In genomic region chr19:54418030-54418929, GRCh38 we compare ENCODE assay signal across 9 cellular contexts. TPM values are rescaled to one million over a fixed set of nuclear protein-coding genes. Genes with fewer than 3 reads are reported as not detected.
DNase-seq lines count a peak whose midpoint lies in the region; ATAC-seq, FAIRE-seq and TF ChIP-seq lines count a peak whose summit lies in the region.
"Had no signal": no experiment of that assay in that cellular context is flagged by ENCODE, and none has a peak within 500 bp of the region (broad histone marks: within the 10 kb centered on the region; RNA-seq: fewer than 3 reads in every experiment).

No MANE protein-coding gene starts in this region.

- intact Hi-C loops in CD4-positive, alpha-beta memory T cell (cut with micrococcal nuclease) = no loop called here
- intact Hi-C loops in GM12878 (cut with micrococcal nuclease; ENCODE audit: unreplicated experiment) = no loop called here

- no peaks in the 10 kb centered on the region for H3K79me2 ChIP-seq in GM12878 (ENCODE audit: control insufficient read depth, insufficient read depth, low read length)

- CTCF ChIA-PET in CD4-positive, alpha-beta memory T cell (lab: Charles Lee; ENCODE audit: partially characterized antibody) = no interaction called here
- CTCF ChIA-PET in GM12878 (lab: Yijun Ruan, JAX) = no interaction called here

- peak overlapping the region in 3 of 7 donors; percentile 8 to 53 (median 38) for H3K27ac Mint-ChIP-seq in CD4-positive, alpha-beta memory T cell

- peak in 2 of 5 donors; percentile 17 to 18 for DNase-seq in CD4-positive, alpha-beta memory T cell
- DNase-seq in KBM-7 (peak; percentile 86), GM12878 (ENCODE audit: low read depth, low spot score) (no peak), midbrain (lab: John Stamatoyannopoulos, UW) (peak; percentile 60), NCI-H524 treated with DMSO at 0.1 percent for 48 hours (lab: John Stamatoyannopoulos, UW) (no peak), middle frontal gyrus (ENCODE audit: extremely low spot score, low spot score) (no peak)
- DNase-seq in activated CD4-positive, alpha-beta T cell treated with anti-CD3 and anti-CD28 coated beads for 1 hour = no peak

- BruUV-seq in GM12878 (replicated peaks; lab: Mats Ljungman, UMichigan) = no TSS peak

- H3K4me1 Mint-ChIP-seq in CD4-positive, alpha-beta memory T cell = peaks cover 10 to 21% (median 14%) of the 10 kb centered on the region in 4 donors

- no peaks in the 10 kb centered on the region for H3K36me3 Mint-ChIP-seq in CD4-positive, alpha-beta memory T cell

- TF ChIP-seq RAD21 in GM12878 (IDR thresholded peaks at IDR 0.05; ENCODE audit: insufficient read depth, low read depth, low read length) = no peak

- in situ Hi-C loops in KBM-7 (cut with MboI; ENCODE audit: low pct_unique_long_range_greater_than_20kb, low sequenced_read_pairs) = no loop called here
- in situ Hi-C loops in GM12878 (cut with MboI) = no loop called here

- peaks cover 35 to 38% of the 10 kb centered on the region in 2 donors for H3K27me3 Mint-ChIP-seq in CD4-positive, alpha-beta memory T cell

- POLR2A ChIA-PET in CD4-positive, alpha-beta memory T cell (lab: Charles Lee; ENCODE audit: partially characterized antibody) = no interaction called here
- POLR2A ChIA-PET in GM12878 (lab: Charles Lee) = no interaction called here

- H3K9ac ChIP-seq in GM12878 (ENCODE audit: control insufficient read depth, insufficient read depth, low read length) = no peak overlapping the region

- H3K36me3 ChIP-seq in CD4-positive, alpha-beta memory T cell (ENCODE audit: insufficient read depth, low read length) = no peaks in the 10 kb centered on the region
- no peaks in the 10 kb centered on the region for H3K36me3 ChIP-seq in GM12878 (ENCODE audit: control insufficient read depth in 2 of 2, insufficient read depth in 2 of 2, low read length in 1 of 2)

- peaks cover 19% of the 10 kb centered on the region for H3K27me3 ChIP-seq in CD4-positive, alpha-beta memory T cell (ENCODE audit: insufficient read depth, low read length)
- H3K27me3 ChIP-seq in GM12878 (replicated peaks in 1 of 2; ENCODE audit: control insufficient read depth in 2 of 2, insufficient read depth in 2 of 2, low read length in 1 of 2) = peaks cover 0 to 3% of the 10 kb centered on the region in 2 experiments; a peak in 2 of 4 replicates

- no peak for TF ChIP-seq CTCF in GM12878 (IDR thresholded peaks at IDR 0.05 in 2 of 3, conservative IDR thresholded peaks at IDR 0.05 in 1 of 3; ENCODE audit: control insufficient read depth in 2 of 3, extremely low read depth in 1 of 3, insufficient read depth in 1 of 3, low read depth in 3 of 3, low read length in 3 of 3)

- ATAC-seq in GM12878 (peak; percentile 81), GM19395 (IDR thresholded peaks at IDR 0.05; ENCODE audit: unreplicated experiment) (no peak)

- RAD21 ChIA-PET in GM12878 (lab: Charles Lee; ENCODE audit: unreplicated experiment) = no interaction called here

- WGBS in GM12878 (ENCODE audit: insufficient coverage, insufficient replicate concordance, low lambda C conversion rate, missing lambda C conversion rate) = 16% methylated on average over 21 of the region's 25 CpGs

- H3K27ac ChIP-seq in CD4-positive, alpha-beta memory T cell (ENCODE audit: low read depth, low read length) = no peak overlapping the region
- H3K27ac ChIP-seq in GM12878 (ENCODE audit: control insufficient read depth, insufficient read depth) = no peak overlapping the region
- H3K27ac ChIP-seq: epithelial cell of prostate had no signal

- FAIRE-seq in GM12878 (lab: Jason Lieb, UNC) = peak; percentile 88

- H3K4me3 Mint-ChIP-seq in CD4-positive, alpha-beta memory T cell = peak overlapping the region; percentile 17 to 77 (median 56)

- peaks cover 0 to 5% (median 1%) of the 10 kb centered on the region in 8 donors for H3K9me3 Mint-ChIP-seq in CD4-positive, alpha-beta memory T cell

- peak overlapping the region; percentile 69 for H2AFZ ChIP-seq in GM12878 (ENCODE audit: control insufficient read depth, low read depth, low read length)

- H3K4me2 ChIP-seq in GM12878 (ENCODE audit: control insufficient read depth, insufficient read depth) = peak overlapping the region; percentile 23

- no peaks in the 10 kb centered on the region for H3K9me3 ChIP-seq in CD4-positive, alpha-beta memory T cell (ENCODE audit: control insufficient read depth in 1 of 2, low read length in 2 of 2)
- H3K9me3 ChIP-seq in GM12878 (replicated peaks; ENCODE audit: control insufficient read depth, insufficient read depth, low read length) = no peaks in the 10 kb centered on the region; the same call in 2 of the 3 replicates

- H3K4me1 ChIP-seq in CD4-positive, alpha-beta memory T cell (ENCODE audit: insufficient read depth, low read length) = peaks cover 12% of the 10 kb centered on the region
- H3K4me1 ChIP-seq in GM12878 (ENCODE audit: control insufficient read depth, insufficient read depth, low read length) = peaks cover 8% of the 10 kb centered on the region

- H4K20me1 ChIP-seq in GM12878 (ENCODE audit: control insufficient read depth, insufficient read depth) = no peaks in the 10 kb centered on the region

- TF ChIP-seq POLR2A in GM12878 (IDR thresholded peaks at IDR 0.05; ENCODE audit: low read depth, low read length) = no peak

- SMC1A ChIA-PET in GM12878 (lab: Charles Lee; ENCODE audit: uncharacterized antibody, unreplicated experiment) = no interaction called here

- H3K4me3 ChIP-seq in CD4-positive, alpha-beta memory T cell (ENCODE audit: low read length in 2 of 2) = no peak overlapping the region
- no peak overlapping the region; the same call in 1 of the 2 replicates for H3K4me3 ChIP-seq in GM12878

- no peak for TF ChIP-seq EP300 in GM12878 (IDR thresholded peaks at IDR 0.05; ENCODE audit: borderline replicate concordance in 1 of 2, control insufficient read depth in 1 of 2, low read depth in 2 of 2, low read length in 2 of 2)

RNA-seq across cellular contexts. Expression of gene TTYH1, which starts 3.0 kb away (rescaled TPM):
- total RNA-seq in CD4-positive, alpha-beta memory T cell = not detected
- polyA plus RNA-seq in CD4-positive, alpha-beta memory T cell = under 1 TPM in 1 of 2 donors, not detected in 1; 0.29 TPM
- total RNA-seq in GM12878 (2013; cell fraction: nucleolus; rRNA removed) = 0.31 and 0.81 TPM in 2 replicates
- total RNA-seq in GM12878 (2014; rRNA removed) (0.27 TPM in 1 of 2 replicates, not detected in the other), GM12878 (2014; rRNA removed; fragmentation: Illumina TruSeq; extraction: Trizol) (0.09 TPM in 1 of 2 replicates, not detected in the other), GM12878 (2021) (0.32 and 0.36 TPM in 2 replicates)
- polyA plus RNA-seq in GM12878 (2011; ENCODE audit: low read depth) = 0.16 TPM
- polyA plus RNA-seq in GM12878 (2011; rRNA removed) (not detected in 2 replicates), GM12878 (2014; fragmentation: Illumina TruSeq; extraction: Trizol) (0.01 TPM in 1 of 2 replicates, not detected in the other), GM12878 (2014; fragmentation: Nextera tagmentation; extraction: Ambion mirVana) (under 1 TPM in 1 of 2 experiments, not detected in 1; 0.05 TPM), GM12878 (2014; rRNA removed) (0.08 TPM in 1 of 2 replicates, not detected in the other), GM12878 (2016; fragmentation: Nextera tagmentation; extraction: Ambion mirVana) (under 1 TPM; 0.16 to 0.26 TPM)
- polyA plus RNA-seq in GM12878 (2011; cell fraction: cytosol; rRNA removed) = 0.08 TPM in 1 of 2 replicates, not detected in the other
- polyA plus RNA-seq in GM12878 (2011; cell fraction: nucleus; rRNA removed) = 0.23 and 0.31 TPM in 2 replicates
- polyA plus RNA-seq in GM12878 (2012) = 0.36 and 0.76 TPM in 2 replicates
- not detected in 2 replicates for polyA minus RNA-seq in GM12878 (2011; rRNA and poly(A)+ RNA removed)
- not detected in 2 replicates for polyA minus RNA-seq in GM12878 (2011; cell fraction: cytosol; rRNA and poly(A)+ RNA removed)
- polyA minus RNA-seq in GM12878 (2011; cell fraction: nucleus; rRNA and poly(A)+ RNA removed) = not detected in 2 replicates

RNA-seq across cellular contexts. Expression of gene LENG8, which starts 30.7 kb away (rescaled TPM):
- 100 to 1,000 TPM; 535 to 565 TPM for total RNA-seq in CD4-positive, alpha-beta memory T cell
- 10 to 100 TPM in 1 of 2 donors, 1 to 10 TPM in 1; 3.1 to 11.3 TPM for polyA plus RNA-seq in CD4-positive, alpha-beta memory T cell
- total RNA-seq in GM12878 (2013; cell fraction: nucleolus; rRNA removed) = 745 and 840 TPM in 2 replicates
- total RNA-seq in GM12878 (2014; rRNA removed) (21.7 and 26.3 TPM in 2 replicates), GM12878 (2014; rRNA removed; fragmentation: Illumina TruSeq; extraction: Trizol) (11.3 and 11.5 TPM in 2 replicates), GM12878 (2021) (119 and 145 TPM in 2 replicates)
- polyA plus RNA-seq in GM12878 (2011; ENCODE audit: low read depth) = 107 TPM
- polyA plus RNA-seq in GM12878 (2011; rRNA removed) (16.2 and 36.4 TPM in 2 replicates), GM12878 (2014; fragmentation: Illumina TruSeq; extraction: Trizol) (14.8 and 32.4 TPM in 2 replicates), GM12878 (2014; fragmentation: Nextera tagmentation; extraction: Ambion mirVana) (1 to 10 TPM; 2.3 to 2.5 TPM), GM12878 (2014; rRNA removed) (143 and 168 TPM in 2 replicates), GM12878 (2016; fragmentation: Nextera tagmentation; extraction: Ambion mirVana) (10 to 100 TPM; 46.0 to 51.4 TPM)
- polyA plus RNA-seq in GM12878 (2011; cell fraction: cytosol; rRNA removed) = 67.6 and 93.3 TPM in 2 replicates
- polyA plus RNA-seq in GM12878 (2011; cell fraction: nucleus; rRNA removed) = 848 and 1,111 TPM in 2 replicates
- 140 and 142 TPM in 2 replicates for polyA plus RNA-seq in GM12878 (2012)
- polyA minus RNA-seq in GM12878 (2011; rRNA and poly(A)+ RNA removed) = 30.6 and 63.8 TPM in 2 replicates
- polyA minus RNA-seq in GM12878 (2011; cell fraction: cytosol; rRNA and poly(A)+ RNA removed) = 25.0 and 27.4 TPM in 2 replicates
- 96.6 and 120 TPM in 2 replicates for polyA minus RNA-seq in GM12878 (2011; cell fraction: nucleus; rRNA and poly(A)+ RNA removed)

RNA-seq across cellular contexts. Expression of gene LENG9, which starts 45.3 kb away (rescaled TPM):
- 1 to 10 TPM; 7.2 to 7.3 TPM for total RNA-seq in CD4-positive, alpha-beta memory T cell
- polyA plus RNA-seq in CD4-positive, alpha-beta memory T cell = under 1 TPM in 1 of 2 donors, not detected in 1; 0.59 TPM
- 3.4 and 4.5 TPM in 2 replicates for total RNA-seq in GM12878 (2013; cell fraction: nucleolus; rRNA removed)
- total RNA-seq in GM12878 (2014; rRNA removed) (2.9 and 4.0 TPM in 2 replicates), GM12878 (2014; rRNA removed; fragmentation: Illumina TruSeq; extraction: Trizol) (0.76 and 0.78 TPM in 2 replicates), GM12878 (2021) (2.5 and 3.5 TPM in 2 replicates)
- 0.26 TPM for polyA plus RNA-seq in GM12878 (2011; ENCODE audit: low read depth)
- polyA plus RNA-seq in GM12878 (2011; rRNA removed) (0.09 and 0.20 TPM in 2 replicates), GM12878 (2014; fragmentation: Illumina TruSeq; extraction: Trizol) (0.11 and 0.46 TPM in 2 replicates), GM12878 (2014; fragmentation: Nextera tagmentation; extraction: Ambion mirVana) (1 to 10 TPM in 1 of 2 experiments, under 1 TPM in 1; 0.18 to 1.7 TPM), GM12878 (2014; rRNA removed) (2.1 and 2.7 TPM in 2 replicates), GM12878 (2016; fragmentation: Nextera tagmentation; extraction: Ambion mirVana) (under 1 TPM in 1 of 2 experiments, not detected in 1; 0.09 TPM)
- polyA plus RNA-seq in GM12878 (2011; cell fraction: cytosol; rRNA removed) = 0.27 and 0.55 TPM in 2 replicates
- polyA plus RNA-seq in GM12878 (2011; cell fraction: nucleus; rRNA removed) = 0.67 and 0.78 TPM in 2 replicates
- polyA plus RNA-seq in GM12878 (2012) = 1.1 and 1.8 TPM in 2 replicates
- 0.22 and 1.8 TPM in 2 replicates for polyA minus RNA-seq in GM12878 (2011; rRNA and poly(A)+ RNA removed)
- 1.2 and 1.7 TPM in 2 replicates for polyA minus RNA-seq in GM12878 (2011; cell fraction: cytosol; rRNA and poly(A)+ RNA removed)
- 2.8 and 3.3 TPM in 2 replicates for polyA minus RNA-seq in GM12878 (2011; cell fraction: nucleus; rRNA and poly(A)+ RNA removed)

RNA-seq across cellular contexts. Expression of gene LAIR1, which starts 53.5 kb away (rescaled TPM):
- 10 to 100 TPM; 57.6 to 59.8 TPM for total RNA-seq in CD4-positive, alpha-beta memory T cell
- 10 to 100 TPM; 23.1 to 60.5 TPM for polyA plus RNA-seq in CD4-positive, alpha-beta memory T cell
- total RNA-seq in GM12878 (2013; cell fraction: nucleolus; rRNA removed) = 55.2 and 74.0 TPM in 2 replicates
- total RNA-seq in GM12878 (2014; rRNA removed) (36.2 and 41.2 TPM in 2 replicates), GM12878 (2014; rRNA removed; fragmentation: Illumina TruSeq; extraction: Trizol) (39.2 and 41.8 TPM in 2 replicates), GM12878 (2021) (43.1 and 44.4 TPM in 2 replicates)
- not detected for polyA plus RNA-seq in GM12878 (2011; ENCODE audit: low read depth)
- polyA plus RNA-seq in GM12878 (2011; rRNA removed) (13.5 and 15.5 TPM in 2 replicates), GM12878 (2014; fragmentation: Illumina TruSeq; extraction: Trizol) (35.2 and 49.1 TPM in 2 replicates), GM12878 (2014; fragmentation: Nextera tagmentation; extraction: Ambion mirVana) (10 to 100 TPM in 1 of 2 experiments, 1 to 10 TPM in 1; 8.6 to 13.1 TPM), GM12878 (2014; rRNA removed) (58.2 and 62.0 TPM in 2 replicates), GM12878 (2016; fragmentation: Nextera tagmentation; extraction: Ambion mirVana) (10 to 100 TPM; 30.7 to 31.3 TPM)
- 11.1 and 15.1 TPM in 2 replicates for polyA plus RNA-seq in GM12878 (2011; cell fraction: cytosol; rRNA removed)
- polyA plus RNA-seq in GM12878 (2011; cell fraction: nucleus; rRNA removed) = 32.7 and 35.3 TPM in 2 replicates
- 0.13 and 0.23 TPM in 2 replicates for polyA plus RNA-seq in GM12878 (2012)
- 9.7 and 14.6 TPM in 2 replicates for polyA minus RNA-seq in GM12878 (2011; rRNA and poly(A)+ RNA removed)
- 4.9 and 8.4 TPM in 2 replicates for polyA minus RNA-seq in GM12878 (2011; cell fraction: cytosol; rRNA and poly(A)+ RNA removed)
- 10.9 and 19.9 TPM in 2 replicates for polyA minus RNA-seq in GM12878 (2011; cell fraction: nucleus; rRNA and poly(A)+ RNA removed)

RNA-seq across cellular contexts. Expression of gene CDC42EP5, which starts 54.8 kb away (rescaled TPM):
- total RNA-seq in CD4-positive, alpha-beta memory T cell = not detected
- polyA plus RNA-seq in CD4-positive, alpha-beta memory T cell = not detected
- total RNA-seq in GM12878 (2013; cell fraction: nucleolus; rRNA removed) = 3.9 and 7.3 TPM in 2 replicates
- total RNA-seq in GM12878 (2014; rRNA removed) = 1.3 and 1.8 TPM in 2 replicates
- total RNA-seq in GM12878 (2014; rRNA removed; fragmentation: Illumina TruSeq; extraction: Trizol) = 1.2 TPM in 1 of 2 replicates, not detected in the other
- 1.4 and 1.5 TPM in 2 replicates for total RNA-seq in GM12878 (2021)
- not detected for polyA plus RNA-seq in GM12878 (2011; ENCODE audit: low read depth)
- 0.40 and 0.42 TPM in 2 replicates for polyA plus RNA-seq in GM12878 (2011; rRNA removed)
- polyA plus RNA-seq in GM12878 (2011; cell fraction: cytosol; rRNA removed) = 0.81 and 1.2 TPM in 2 replicates
- polyA plus RNA-seq in GM12878 (2011; cell fraction: nucleus; rRNA removed) = 0.23 and 0.99 TPM in 2 replicates
- 0.49 and 0.79 TPM in 2 replicates for polyA plus RNA-seq in GM12878 (2012)
- not detected in 2 replicates for polyA plus RNA-seq in GM12878 (2014; fragmentation: Illumina TruSeq; extraction: Trizol)
- polyA plus RNA-seq in GM12878 (2014; fragmentation: Nextera tagmentation; extraction: Ambion mirVana) = not detected
- polyA plus RNA-seq in GM12878 (2014; rRNA removed) = 1.1 and 1.4 TPM in 2 replicates
- not detected for polyA plus RNA-seq in GM12878 (2016; fragmentation: Nextera tagmentation; extraction: Ambion mirVana)
- not detected in 2 replicates for polyA minus RNA-seq in GM12878 (2011; rRNA and poly(A)+ RNA removed)
- polyA minus RNA-seq in GM12878 (2011; cell fraction: cytosol; rRNA and poly(A)+ RNA removed) = not detected in 2 replicates
- not detected in 2 replicates for polyA minus RNA-seq in GM12878 (2011; cell fraction: nucleus; rRNA and poly(A)+ RNA removed)

Comparison
In these comparisons a context has a peak if more than half of its experiments do, and no peak if none do; other contexts are left out.
1. DNase-seq: peak in KBM-7 (single experiment) and midbrain (single experiment); none in GM12878 (single experiment), NCI-H524 treated with DMSO at 0.1 percent for 48 hours (single experiment), middle frontal gyrus (single experiment) and activated CD4-positive, alpha-beta T cell treated with anti-CD3 and anti-CD28 coated beads for 1 hour (single experiment).